ENCODE assay signal across 1 cellular context in the genomic region with DNA sequence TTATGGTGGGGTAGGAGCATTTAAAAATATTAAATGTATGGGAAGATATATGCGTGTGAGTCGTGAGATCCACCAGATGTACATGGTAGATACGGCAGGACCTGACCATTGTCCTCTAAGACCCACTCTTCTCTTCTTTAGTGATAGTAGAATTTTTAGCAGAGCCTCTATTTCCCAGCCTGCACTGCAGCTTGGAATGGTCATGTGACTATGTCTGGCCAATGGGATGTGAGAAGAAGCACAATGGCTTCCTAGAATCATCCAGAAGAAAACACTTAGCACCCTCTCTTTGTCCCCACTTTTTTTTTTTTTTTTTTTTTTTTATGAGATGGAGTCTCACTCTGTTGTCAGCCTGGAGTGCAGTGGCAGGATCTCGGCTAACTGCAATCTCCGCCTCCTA.
TF ChIP-seq lines count a peak whose summit lies in the region.

No MANE protein-coding gene starts in this region.

TF ChIP-seq in IMR-90, 13 proteins besides CTCF, POLR2A, EP300 and RAD21 (continued from another document):
- TF ChIP-seq, protein P1, sequence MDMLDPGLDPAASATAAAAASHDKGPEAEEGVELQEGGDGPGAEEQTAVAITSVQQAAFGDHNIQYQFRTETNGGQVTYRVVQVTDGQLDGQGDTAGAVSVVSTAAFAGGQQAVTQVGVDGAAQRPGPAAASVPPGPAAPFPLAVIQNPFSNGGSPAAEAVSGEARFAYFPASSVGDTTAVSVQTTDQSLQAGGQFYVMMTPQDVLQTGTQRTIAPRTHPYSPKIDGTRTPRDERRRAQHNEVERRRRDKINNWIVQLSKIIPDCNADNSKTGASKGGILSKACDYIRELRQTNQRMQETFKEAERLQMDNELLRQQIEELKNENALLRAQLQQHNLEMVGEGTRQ (IDR thresholded peaks at IDR 0.05; ENCODE audit: low read depth, low read length) = peak; percentile 37
- TF ChIP-seq CHD1 (IDR thresholded peaks at IDR 0.05; ENCODE audit: low read depth, low read length) = no peak
